Comparison of ENCODE assay signal across 10 cellular contexts in genomic region chr20:59147197-59147596, GRCh38. TPM values are rescaled to one million over a fixed set of nuclear protein-coding genes. Genes with fewer than 3 reads are reported as not detected.
DNase-seq lines count a peak whose midpoint lies in the region; ATAC-seq lines count a peak whose summit lies in the region.
"Had no signal": no experiment of that assay in that cellular context is flagged by ENCODE, and none has a peak within 500 bp of the region (broad histone marks: within the 10 kb centered on the region; RNA-seq: fewer than 3 reads in every experiment).

No MANE protein-coding gene starts in this region.

- peak overlapping the region; percentile 64 for H3K4me3 Mint-ChIP-seq in T-helper 1 cell treated with Interleukin-12 subunit alpha and Interleukin-12 subunit beta and Interleukin-4 antibody, amounts not matched to agents 30 μg/mL and 1 μg/mL, for 36 hours
- peak overlapping the region; percentile 91 for H3K4me3 Mint-ChIP-seq in activated naive CD8-positive, alpha-beta T cell treated with anti-CD3 and anti-CD28 coated beads for 36 hours
- H3K4me3 Mint-ChIP-seq in immature natural killer cell = peak overlapping the region in 4 of 5 donors; percentile 2 to 65 (median 44)
- H3K4me3 Mint-ChIP-seq: neural crest cell had no signal

- H3K36me3 ChIP-seq in stomach smooth muscle (ENCODE audit: control insufficient read depth in 2 of 2, insufficient read depth in 2 of 2, low read length in 2 of 2) = no peaks in the 10 kb centered on the region
- H3K36me3 ChIP-seq: cardiac muscle cell had no signal

- intact Hi-C loops in posterior vena cava (cut with DNase I) = no loop called here

- no peak for DNase-seq in activated naive CD8-positive, alpha-beta T cell treated with anti-CD3 and anti-CD28 coated beads for 36 hours
- DNase-seq in immature natural killer cell = no peak
- DNase-seq in posterior vena cava (ENCODE audit: low spot score) = no peak
- DNase-seq in stimulated activated CD4-positive, alpha-beta T cell treated with anti-CD3 and anti-CD28 coated beads, Interleukin-12 subunit alpha, Interleukin-12 subunit beta, amount 100 ng/mL, for 4 hours = no peak
- DNase-seq: MM.1S had no signal

- H3K9me3 ChIP-seq in stomach smooth muscle (ENCODE audit: control insufficient read depth in 2 of 2, low read length in 2 of 2) = no peaks in the 10 kb centered on the region

- H3K27me3 Mint-ChIP-seq in T-helper 1 cell treated with Interleukin-12 subunit alpha and Interleukin-12 subunit beta and Interleukin-4 antibody, amounts not matched to agents 30 μg/mL and 1 μg/mL, for 36 hours (ENCODE audit: low read depth) = no peaks in the 10 kb centered on the region
- H3K27me3 Mint-ChIP-seq in activated naive CD8-positive, alpha-beta T cell treated with anti-CD3 and anti-CD28 coated beads for 36 hours = no peaks in the 10 kb centered on the region
- peaks cover 21 to 29% (median 24%) of the 10 kb centered on the region in 3 donors for H3K27me3 Mint-ChIP-seq in immature natural killer cell (ENCODE audit: low read depth in 3 of 3)

- no peak for ATAC-seq in GM18907 (IDR thresholded peaks at IDR 0.05; ENCODE audit: unreplicated experiment)

- peaks cover 20% of the 10 kb centered on the region for H3K4me1 ChIP-seq in stomach smooth muscle (ENCODE audit: control insufficient read depth, insufficient read depth, low read length)

- H3K36me3 Mint-ChIP-seq in T-helper 1 cell treated with Interleukin-12 subunit alpha and Interleukin-12 subunit beta and Interleukin-4 antibody, amounts not matched to agents 30 μg/mL and 1 μg/mL, for 36 hours (ENCODE audit: low read depth) = peaks cover 2% of the 10 kb centered on the region
- peaks cover 29% of the 10 kb centered on the region for H3K36me3 Mint-ChIP-seq in activated naive CD8-positive, alpha-beta T cell treated with anti-CD3 and anti-CD28 coated beads for 36 hours
- H3K36me3 Mint-ChIP-seq in immature natural killer cell = no peaks in the 10 kb centered on the region

- no peak overlapping the region for H3K9ac ChIP-seq in stomach smooth muscle (ENCODE audit: low read length in 2 of 2)

- H3K9me3 Mint-ChIP-seq in T-helper 1 cell treated with Interleukin-12 subunit alpha and Interleukin-12 subunit beta and Interleukin-4 antibody, amounts not matched to agents 30 μg/mL and 1 μg/mL, for 36 hours = no peaks in the 10 kb centered on the region
- H3K9me3 Mint-ChIP-seq in activated naive CD8-positive, alpha-beta T cell treated with anti-CD3 and anti-CD28 coated beads for 36 hours = no peaks in the 10 kb centered on the region
- no peaks in the 10 kb centered on the region for H3K9me3 Mint-ChIP-seq in immature natural killer cell

- peak overlapping the region; percentile 56 for H3K27ac Mint-ChIP-seq in T-helper 1 cell treated with Interleukin-12 subunit alpha and Interleukin-12 subunit beta and Interleukin-4 antibody, amounts not matched to agents 30 μg/mL and 1 μg/mL, for 36 hours
- H3K27ac Mint-ChIP-seq in activated naive CD8-positive, alpha-beta T cell treated with anti-CD3 and anti-CD28 coated beads for 36 hours = peak overlapping the region; percentile 94
- H3K27ac Mint-ChIP-seq in immature natural killer cell = peak overlapping the region; percentile 30 to 93 (median 73)

- H3K4me1 Mint-ChIP-seq in T-helper 1 cell treated with Interleukin-12 subunit alpha and Interleukin-12 subunit beta and Interleukin-4 antibody, amounts not matched to agents 30 μg/mL and 1 μg/mL, for 36 hours (ENCODE audit: low read depth) = peaks cover 44% of the 10 kb centered on the region
- peaks cover 76% of the 10 kb centered on the region for H3K4me1 Mint-ChIP-seq in activated naive CD8-positive, alpha-beta T cell treated with anti-CD3 and anti-CD28 coated beads for 36 hours
- peaks cover 80 to 86% of the 10 kb centered on the region in 2 donors for H3K4me1 Mint-ChIP-seq in immature natural killer cell

- peak overlapping the region; percentile 20 to 30 for H3K4me3 ChIP-seq in stomach smooth muscle (ENCODE audit: low read length in 2 of 2)
- H3K4me3 ChIP-seq: cardiac muscle cell had no signal

- H3K27me3 ChIP-seq in stomach smooth muscle (ENCODE audit: control insufficient read depth in 1 of 2, insufficient read depth in 2 of 2, low read length in 2 of 2) = peaks cover 0 to 8% of the 10 kb centered on the region in 2 donors
- H3K27me3 ChIP-seq: cardiac muscle cell had no signal

- peak overlapping the region; percentile 12 for H3K27ac ChIP-seq in stomach smooth muscle (ENCODE audit: low read length)
- H3K27ac ChIP-seq: cardiac muscle cell had no signal

RNA-seq across cellular contexts. Expression of gene ZNF831, which starts 16.4 kb away (rescaled TPM):
- 1 to 10 TPM; 6.5 to 6.9 TPM for total RNA-seq in activated naive CD8-positive, alpha-beta T cell treated with anti-CD3 and anti-CD28 coated beads for 36 hours
- polyA plus RNA-seq in immature natural killer cell = 1 to 10 TPM in 2 of 3 donors, under 1 TPM in 1; 0.59 to 8.4 (median 2.0) TPM
- under 1 TPM; 0.37 to 0.57 TPM for total RNA-seq in posterior vena cava
- total RNA-seq: cardiac muscle cell, neural crest cell had no signal
- polyA plus RNA-seq: cardiac muscle cell had no signal

Comparison
In these comparisons a context has a peak if more than half of its experiments do, and no peak if none do; other contexts are left out.
1. RNA of gene ZNF831, which starts 16.4 kb away (total RNA-seq): 6.5 to 6.9 TPM in activated naive CD8-positive, alpha-beta T cell treated with anti-CD3 and anti-CD28 coated beads for 36 hours; 0.37 to 0.57 TPM in posterior vena cava; every median in the first group is over 4 times any median in the second.
2. Peak in every context shown above with its lines, with median percentiles within 50 percentile points of each other: H3K27ac Mint-ChIP-seq and H3K4me3 Mint-ChIP-seq.